Comparison of ENCODE assay signal across 17 cellular contexts in genomic region chr11:36349345-36350136, GRCh38. TPM values are rescaled to one million over a fixed set of nuclear protein-coding genes. Genes with fewer than 3 reads are reported as not detected.
A peak's percentile ranks its signal among the peaks of the same experiment; 100 is the strongest.
DNase-seq lines count a peak whose midpoint lies in the region; ATAC-seq and TF ChIP-seq lines count a peak whose summit lies in the region.
"Had no signal": no experiment of that assay in that cellular context is flagged by ENCODE, and none has a peak within 500 bp of the region (broad histone marks: within the 10 kb centered on the region; RNA-seq: fewer than 3 reads in every experiment).

No MANE protein-coding gene starts in this region.

- no peaks in the 10 kb centered on the region for H3K9me3 ChIP-seq in left ventricle myocardium inferior (replicated peaks)

- no peak overlapping the region for H2BK15ac ChIP-seq in mesendoderm (replicated peaks; ENCODE audit: low read depth)

- H3K79me2 ChIP-seq in mesendoderm (ENCODE audit: control insufficient read depth, insufficient read depth, low read length) = no peaks in the 10 kb centered on the region

- no peak overlapping the region for H3K4ac ChIP-seq in mesendoderm (ENCODE audit: low read depth, low read length)

- no peak overlapping the region for H3K56ac ChIP-seq in mesendoderm (ENCODE audit: low read length)

- no peaks in the 10 kb centered on the region for H3K79me1 ChIP-seq in mesendoderm (ENCODE audit: low read length)

- no peak overlapping the region for H3K4me2 ChIP-seq in mesendoderm (ENCODE audit: low read length)

- H3K4me3 ChIP-seq in left ventricle myocardium inferior = no peak overlapping the region
- no peak overlapping the region for H3K4me3 ChIP-seq in mesendoderm (ENCODE audit: low read length)

- no peak overlapping the region for H2BK5ac ChIP-seq in mesendoderm (ENCODE audit: low read length)

- intact Hi-C loops in left ventricle myocardium inferior (cut with micrococcal nuclease) (no loop called here), cardiac septum (cut with DNase I) (no loop called here)

- ATAC-seq in GM18502 (IDR thresholded peaks at IDR 0.05; ENCODE audit: poor library complexity, unreplicated experiment) = no peak
- no peak for ATAC-seq in activated CD4-positive, CD25-positive, alpha-beta regulatory T cell treated with anti-CD3 and anti-CD28 coated beads, Interleukin-2, amount 50 U/mL, for 24 hours

- DNase-seq in left ventricle myocardium inferior = no peak
- DNase-seq in cardiac septum (ENCODE audit: low spot score) = no peak
- DNase-seq in cerebellar cortex (ENCODE audit: low spot score) = peak; percentile 36
- DNase-seq in lung microvascular endothelial cell (ENCODE audit: low read depth in 2 of 2) = peak; percentile 33 to 57
- peak in 1 of 49 donors; percentile 26 for DNase-seq in substantia nigra (lab: John Stamatoyannopoulos, UW)
- no peak for DNase-seq in mesendoderm
- DNase-seq: activated B cell treated with CpG ODN at 0.5 μM for 24 hours; head of caudate nucleus; MM.1S; NCI-H1694; NCI-H524; occipital lobe; SHP77 treated with DMSO at 0.1 percent for 48 hours; stimulated activated CD4-positive, alpha-beta T cell treated with anti-CD3 and anti-CD28 coated beads, Interleukin-2, amount 100 ng/mL, for 48 hours had no signal

- WGBS in mesendoderm (ENCODE audit: extremely low coverage, insufficient coverage, low lambda C conversion rate) = no CpG with 5 or more reads among the region's 8 CpGs

- H2AK5ac ChIP-seq in mesendoderm (ENCODE audit: low read length) = no peak overlapping the region

- no peak overlapping the region for H3K23ac ChIP-seq in mesendoderm (ENCODE audit: low read length)

- H3K36me3 ChIP-seq in left ventricle myocardium inferior (no peaks in the 10 kb centered on the region), mesendoderm (ENCODE audit: control insufficient read depth, insufficient read depth, low read length) (no peaks in the 10 kb centered on the region)

- H3K9ac ChIP-seq in mesendoderm (ENCODE audit: low read length) = no peak overlapping the region

- TF ChIP-seq CTCF in left ventricle myocardium inferior (IDR thresholded peaks at IDR 0.05; ENCODE audit: borderline replicate concordance) = no peak

- H2BK120ac ChIP-seq in mesendoderm (ENCODE audit: low read depth, low read length) = no peak overlapping the region

- no peak overlapping the region for H4K8ac ChIP-seq in mesendoderm (ENCODE audit: low read depth, low read length)

- H3K27ac ChIP-seq in left ventricle myocardium inferior (replicated peaks) = peak overlapping the region; percentile 50
- H3K27ac ChIP-seq in substantia nigra (ENCODE audit: low read depth, low read length, poor library complexity, severe bottlenecking) = peak overlapping the region; percentile 30
- no peak overlapping the region for H3K27ac ChIP-seq in mesendoderm (ENCODE audit: low read depth, low read length)

- H3K27me3 ChIP-seq in left ventricle myocardium inferior (ENCODE audit: low read depth) = peaks cover 14% of the 10 kb centered on the region
- no peaks in the 10 kb centered on the region for H3K27me3 ChIP-seq in mesendoderm (ENCODE audit: insufficient read depth, low read length, poor library complexity)

- no peak overlapping the region for H3K18ac ChIP-seq in mesendoderm (ENCODE audit: low read length)

- H4K5ac ChIP-seq in mesendoderm (ENCODE audit: low read length) = no peak overlapping the region

- no peaks in the 10 kb centered on the region for H3K4me1 ChIP-seq in left ventricle myocardium inferior
- no peaks in the 10 kb centered on the region for H3K4me1 ChIP-seq in mesendoderm (ENCODE audit: control insufficient read depth, low read depth, low read length)

RNA-seq across cellular contexts. Expression of gene PRR5L, which starts 53.5 kb away (rescaled TPM):
- total RNA-seq in left ventricle myocardium inferior (1.3 TPM), cardiac septum (4.0 TPM), lung microvascular endothelial cell (3.0 and 6.5 TPM in 2 replicates)
- polyA plus RNA-seq in mesendoderm (2013, experiment 1 of 2) = 3.8 TPM
- polyA plus RNA-seq in mesendoderm (2013, experiment 2 of 2) = 3.4 TPM
- total RNA-seq: OCI-LY7 had no signal

Comparison
In these comparisons a context has a peak if more than half of its experiments do, and no peak if none do; other contexts are left out.
1. DNase-seq: peak in cerebellar cortex (single experiment) and lung microvascular endothelial cell (2 of 2); none in left ventricle myocardium inferior (single experiment), cardiac septum (single experiment) and mesendoderm (single experiment).